Comparison of ENCODE assay signal across 1 cellular context in the genomic region with DNA sequence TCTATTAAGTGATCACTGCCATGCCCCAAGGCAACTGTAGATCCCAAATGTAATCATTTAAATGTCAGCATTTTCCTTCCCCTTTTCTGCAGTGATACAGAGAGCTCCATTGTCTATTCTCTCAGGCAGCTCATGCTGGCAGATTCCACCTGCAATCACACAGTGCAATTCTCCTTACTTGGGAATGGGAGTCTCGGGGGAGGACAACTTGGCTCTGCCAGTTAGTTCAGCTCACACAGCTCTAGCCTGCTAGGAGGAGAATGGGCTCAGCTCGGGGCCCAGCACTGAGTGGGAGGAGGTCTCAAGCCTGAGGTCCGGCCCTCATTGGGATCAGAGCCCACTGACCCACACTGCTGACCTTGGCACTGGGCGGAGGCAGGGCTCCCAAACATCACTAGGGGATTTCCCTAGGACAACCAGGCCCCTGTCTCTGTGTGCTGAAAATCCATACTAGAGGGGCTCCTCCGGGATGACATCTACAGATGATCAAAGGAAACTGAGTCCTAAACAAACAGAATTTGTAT.
TF ChIP-seq lines count a peak whose summit lies in the region.

No MANE protein-coding gene starts in this region.

TF ChIP-seq in HepG2, 621 proteins besides CTCF, POLR2A, EP300 and RAD21 (continued from another document and continues in another):
- TF ChIP-seq PCBP2 (optimal IDR thresholded peaks at IDR 0.05; ENCODE audit: low read depth, low read length, poor library complexity, severe bottlenecking) (no peak), ZNF615 (CRISPR knock-in tag; IDR thresholded peaks at IDR 0.05; ENCODE audit: borderline replicate concordance) (no peak), JUNB (CRISPR knock-in tag; IDR thresholded peaks at IDR 0.05; ENCODE audit: borderline replicate concordance) (0 out of 2 replicates have a peak, but pooled peaks have one; percentile 49), SAP130 (CRISPR knock-in tag; IDR thresholded peaks at IDR 0.05; ENCODE audit: low read depth) (no peak), NR2F2 (IDR thresholded peaks at IDR 0.05; ENCODE audit: borderline replicate concordance, low read depth) (no peak), ZBTB3 (CRISPR knock-in tag; IDR thresholded peaks at IDR 0.05; ENCODE audit: borderline replicate concordance, low read depth) (no peak), STAG1 (CRISPR knock-in tag; IDR thresholded peaks at IDR 0.05) (no peak), ZSCAN30 (CRISPR knock-in tag; IDR thresholded peaks at IDR 0.05) (no peak), ZBTB21 (CRISPR knock-in tag; IDR thresholded peaks at IDR 0.05) (no peak), ASH2L (IDR thresholded peaks at IDR 0.05; ENCODE audit: insufficient read length, low read depth, low read length) (no peak), ZNF747 (CRISPR knock-in tag; IDR thresholded peaks at IDR 0.05; ENCODE audit: borderline replicate concordance) (no peak), ETV5 (CRISPR knock-in tag; IDR thresholded peaks at IDR 0.05; ENCODE audit: borderline replicate concordance) (no peak), GATAD1 (CRISPR knock-in tag; IDR thresholded peaks at IDR 0.05) (no peak), SNRNP70 (IDR thresholded peaks at IDR 0.05; ENCODE audit: low read depth, low read length) (no peak), TBX2 (CRISPR knock-in tag; IDR thresholded peaks at IDR 0.05; ENCODE audit: borderline replicate concordance) (peak; percentile 54; the same call in 1 of the 2 replicates), ATRX (CRISPR knock-in tag; IDR thresholded peaks at IDR 0.05; ENCODE audit: borderline replicate concordance) (no peak), SUZ12 (IDR thresholded peaks at IDR 0.05; ENCODE audit: low read depth, low read length) (no peak), ZNF20 (CRISPR knock-in tag; IDR thresholded peaks at IDR 0.05) (no peak), MATR3 (CRISPR knock-in tag; IDR thresholded peaks at IDR 0.05) (no peak), NFKBIZ (CRISPR knock-in tag; IDR thresholded peaks at IDR 0.05) (no peak; the same call in 1 of the 2 replicates), MTA3 (CRISPR knock-in tag; IDR thresholded peaks at IDR 0.05) (no peak), PRPF4 (IDR thresholded peaks at IDR 0.05; ENCODE audit: low read depth, low read length, poor library complexity, severe bottlenecking) (no peak), ISL2 (CRISPR knock-in tag; IDR thresholded peaks at IDR 0.05) (no peak), ZNF75D (CRISPR knock-in tag; IDR thresholded peaks at IDR 0.05; ENCODE audit: borderline replicate concordance) (no peak), SMC3 (IDR thresholded peaks at IDR 0.05; ENCODE audit: low read length) (no peak), ZNF891 (CRISPR knock-in tag; IDR thresholded peaks at IDR 0.05) (no peak), TEAD3 (CRISPR knock-in tag; optimal IDR thresholded peaks at IDR 0.05; ENCODE audit: borderline replicate concordance) (no peak), SIN3B (IDR thresholded peaks at IDR 0.05; ENCODE audit: low read length) (no peak), ZNF484 (CRISPR knock-in tag; IDR thresholded peaks at IDR 0.05; ENCODE audit: borderline replicate concordance, low read depth) (no peak), MBD4 (IDR thresholded peaks at IDR 0.05; ENCODE audit: borderline replicate concordance, low read length) (no peak), ZNF12 (CRISPR knock-in tag; IDR thresholded peaks at IDR 0.05) (no peak), JARID2 (CRISPR knock-in tag; IDR thresholded peaks at IDR 0.05; ENCODE audit: insufficient replicate concordance) (no peak), FOXA1 (IDR thresholded peaks at IDR 0.05) (no peak), FOXA1 (CRISPR knock-in tag; IDR thresholded peaks at IDR 0.05) (no peak), ZSCAN21 (CRISPR knock-in tag; IDR thresholded peaks at IDR 0.05; ENCODE audit: borderline replicate concordance) (no peak), ZNF616 (CRISPR knock-in tag; IDR thresholded peaks at IDR 0.05; ENCODE audit: low read depth) (no peak), XBP1 (CRISPR knock-in tag; IDR thresholded peaks at IDR 0.05) (no peak), HNRNPH1 (optimal IDR thresholded peaks at IDR 0.05; ENCODE audit: low read depth, low read length) (no peak), ZNF687 (CRISPR knock-in tag; IDR thresholded peaks at IDR 0.05) (peak; percentile 37; the same call in 1 of the 2 replicates)
- TF ChIP-seq, protein P1, sequence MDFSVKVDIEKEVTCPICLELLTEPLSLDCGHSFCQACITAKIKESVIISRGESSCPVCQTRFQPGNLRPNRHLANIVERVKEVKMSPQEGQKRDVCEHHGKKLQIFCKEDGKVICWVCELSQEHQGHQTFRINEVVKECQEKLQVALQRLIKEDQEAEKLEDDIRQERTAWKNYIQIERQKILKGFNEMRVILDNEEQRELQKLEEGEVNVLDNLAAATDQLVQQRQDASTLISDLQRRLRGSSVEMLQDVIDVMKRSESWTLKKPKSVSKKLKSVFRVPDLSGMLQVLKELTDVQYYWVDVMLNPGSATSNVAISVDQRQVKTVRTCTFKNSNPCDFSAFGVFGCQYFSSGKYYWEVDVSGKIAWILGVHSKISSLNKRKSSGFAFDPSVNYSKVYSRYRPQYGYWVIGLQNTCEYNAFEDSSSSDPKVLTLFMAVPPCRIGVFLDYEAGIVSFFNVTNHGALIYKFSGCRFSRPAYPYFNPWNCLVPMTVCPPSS (IDR thresholded peaks at IDR 0.05): no peak
- TF ChIP-seq, protein P2, sequence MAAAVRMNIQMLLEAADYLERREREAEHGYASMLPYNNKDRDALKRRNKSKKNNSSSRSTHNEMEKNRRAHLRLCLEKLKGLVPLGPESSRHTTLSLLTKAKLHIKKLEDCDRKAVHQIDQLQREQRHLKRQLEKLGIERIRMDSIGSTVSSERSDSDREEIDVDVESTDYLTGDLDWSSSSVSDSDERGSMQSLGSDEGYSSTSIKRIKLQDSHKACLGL (CRISPR knock-in tag; IDR thresholded peaks at IDR 0.05): no peak
- TF ChIP-seq, protein P3, sequence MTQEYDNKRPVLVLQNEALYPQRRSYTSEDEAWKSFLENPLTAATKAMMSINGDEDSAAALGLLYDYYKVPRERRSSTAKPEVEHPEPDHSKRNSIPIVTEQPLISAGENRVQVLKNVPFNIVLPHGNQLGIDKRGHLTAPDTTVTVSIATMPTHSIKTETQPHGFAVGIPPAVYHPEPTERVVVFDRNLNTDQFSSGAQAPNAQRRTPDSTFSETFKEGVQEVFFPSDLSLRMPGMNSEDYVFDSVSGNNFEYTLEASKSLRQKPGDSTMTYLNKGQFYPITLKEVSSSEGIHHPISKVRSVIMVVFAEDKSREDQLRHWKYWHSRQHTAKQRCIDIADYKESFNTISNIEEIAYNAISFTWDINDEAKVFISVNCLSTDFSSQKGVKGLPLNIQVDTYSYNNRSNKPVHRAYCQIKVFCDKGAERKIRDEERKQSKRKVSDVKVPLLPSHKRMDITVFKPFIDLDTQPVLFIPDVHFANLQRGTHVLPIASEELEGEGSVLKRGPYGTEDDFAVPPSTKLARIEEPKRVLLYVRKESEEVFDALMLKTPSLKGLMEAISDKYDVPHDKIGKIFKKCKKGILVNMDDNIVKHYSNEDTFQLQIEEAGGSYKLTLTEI (CRISPR knock-in tag; conservative IDR thresholded peaks at IDR 0.05): no peak
- TF ChIP-seq, protein P4, sequence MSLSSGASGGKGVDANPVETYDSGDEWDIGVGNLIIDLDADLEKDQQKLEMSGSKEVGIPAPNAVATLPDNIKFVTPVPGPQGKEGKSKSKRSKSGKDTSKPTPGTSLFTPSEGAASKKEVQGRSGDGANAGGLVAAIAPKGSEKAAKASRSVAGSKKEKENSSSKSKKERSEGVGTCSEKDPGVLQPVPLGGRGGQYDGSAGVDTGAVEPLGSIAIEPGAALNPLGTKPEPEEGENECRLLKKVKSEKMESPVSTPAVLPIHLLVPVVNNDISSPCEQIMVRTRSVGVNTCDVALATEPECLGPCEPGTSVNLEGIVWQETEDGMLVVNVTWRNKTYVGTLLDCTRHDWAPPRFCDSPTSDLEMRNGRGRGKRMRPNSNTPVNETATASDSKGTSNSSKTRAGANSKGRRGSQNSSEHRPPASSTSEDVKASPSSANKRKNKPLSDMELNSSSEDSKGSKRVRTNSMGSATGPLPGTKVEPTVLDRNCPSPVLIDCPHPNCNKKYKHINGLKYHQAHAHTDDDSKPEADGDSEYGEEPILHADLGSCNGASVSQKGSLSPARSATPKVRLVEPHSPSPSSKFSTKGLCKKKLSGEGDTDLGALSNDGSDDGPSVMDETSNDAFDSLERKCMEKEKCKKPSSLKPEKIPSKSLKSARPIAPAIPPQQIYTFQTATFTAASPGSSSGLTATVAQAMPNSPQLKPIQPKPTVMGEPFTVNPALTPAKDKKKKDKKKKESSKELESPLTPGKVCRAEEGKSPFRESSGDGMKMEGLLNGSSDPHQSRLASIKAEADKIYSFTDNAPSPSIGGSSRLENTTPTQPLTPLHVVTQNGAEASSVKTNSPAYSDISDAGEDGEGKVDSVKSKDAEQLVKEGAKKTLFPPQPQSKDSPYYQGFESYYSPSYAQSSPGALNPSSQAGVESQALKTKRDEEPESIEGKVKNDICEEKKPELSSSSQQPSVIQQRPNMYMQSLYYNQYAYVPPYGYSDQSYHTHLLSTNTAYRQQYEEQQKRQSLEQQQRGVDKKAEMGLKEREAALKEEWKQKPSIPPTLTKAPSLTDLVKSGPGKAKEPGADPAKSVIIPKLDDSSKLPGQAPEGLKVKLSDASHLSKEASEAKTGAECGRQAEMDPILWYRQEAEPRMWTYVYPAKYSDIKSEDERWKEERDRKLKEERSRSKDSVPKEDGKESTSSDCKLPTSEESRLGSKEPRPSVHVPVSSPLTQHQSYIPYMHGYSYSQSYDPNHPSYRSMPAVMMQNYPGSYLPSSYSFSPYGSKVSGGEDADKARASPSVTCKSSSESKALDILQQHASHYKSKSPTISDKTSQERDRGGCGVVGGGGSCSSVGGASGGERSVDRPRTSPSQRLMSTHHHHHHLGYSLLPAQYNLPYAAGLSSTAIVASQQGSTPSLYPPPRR (CRISPR knock-in tag; IDR thresholded peaks at IDR 0.05; ENCODE audit: borderline replicate concordance): 0 out of 2 replicates have a peak, but pooled peaks have one; percentile 22
- TF ChIP-seq, protein P5, sequence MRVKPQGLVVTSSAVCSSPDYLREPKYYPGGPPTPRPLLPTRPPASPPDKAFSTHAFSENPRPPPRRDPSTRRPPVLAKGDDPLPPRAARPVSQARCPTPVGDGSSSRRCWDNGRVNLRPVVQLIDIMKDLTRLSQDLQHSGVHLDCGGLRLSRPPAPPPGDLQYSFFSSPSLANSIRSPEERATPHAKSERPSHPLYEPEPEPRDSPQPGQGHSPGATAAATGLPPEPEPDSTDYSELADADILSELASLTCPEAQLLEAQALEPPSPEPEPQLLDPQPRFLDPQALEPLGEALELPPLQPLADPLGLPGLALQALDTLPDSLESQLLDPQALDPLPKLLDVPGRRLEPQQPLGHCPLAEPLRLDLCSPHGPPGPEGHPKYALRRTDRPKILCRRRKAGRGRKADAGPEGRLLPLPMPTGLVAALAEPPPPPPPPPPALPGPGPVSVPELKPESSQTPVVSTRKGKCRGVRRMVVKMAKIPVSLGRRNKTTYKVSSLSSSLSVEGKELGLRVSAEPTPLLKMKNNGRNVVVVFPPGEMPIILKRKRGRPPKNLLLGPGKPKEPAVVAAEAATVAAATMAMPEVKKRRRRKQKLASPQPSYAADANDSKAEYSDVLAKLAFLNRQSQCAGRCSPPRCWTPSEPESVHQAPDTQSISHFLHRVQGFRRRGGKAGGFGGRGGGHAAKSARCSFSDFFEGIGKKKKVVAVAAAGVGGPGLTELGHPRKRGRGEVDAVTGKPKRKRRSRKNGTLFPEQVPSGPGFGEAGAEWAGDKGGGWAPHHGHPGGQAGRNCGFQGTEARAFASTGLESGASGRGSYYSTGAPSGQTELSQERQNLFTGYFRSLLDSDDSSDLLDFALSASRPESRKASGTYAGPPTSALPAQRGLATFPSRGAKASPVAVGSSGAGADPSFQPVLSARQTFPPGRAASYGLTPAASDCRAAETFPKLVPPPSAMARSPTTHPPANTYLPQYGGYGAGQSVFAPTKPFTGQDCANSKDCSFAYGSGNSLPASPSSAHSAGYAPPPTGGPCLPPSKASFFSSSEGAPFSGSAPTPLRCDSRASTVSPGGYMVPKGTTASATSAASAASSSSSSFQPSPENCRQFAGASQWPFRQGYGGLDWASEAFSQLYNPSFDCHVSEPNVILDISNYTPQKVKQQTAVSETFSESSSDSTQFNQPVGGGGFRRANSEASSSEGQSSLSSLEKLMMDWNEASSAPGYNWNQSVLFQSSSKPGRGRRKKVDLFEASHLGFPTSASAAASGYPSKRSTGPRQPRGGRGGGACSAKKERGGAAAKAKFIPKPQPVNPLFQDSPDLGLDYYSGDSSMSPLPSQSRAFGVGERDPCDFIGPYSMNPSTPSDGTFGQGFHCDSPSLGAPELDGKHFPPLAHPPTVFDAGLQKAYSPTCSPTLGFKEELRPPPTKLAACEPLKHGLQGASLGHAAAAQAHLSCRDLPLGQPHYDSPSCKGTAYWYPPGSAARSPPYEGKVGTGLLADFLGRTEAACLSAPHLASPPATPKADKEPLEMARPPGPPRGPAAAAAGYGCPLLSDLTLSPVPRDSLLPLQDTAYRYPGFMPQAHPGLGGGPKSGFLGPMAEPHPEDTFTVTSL (CRISPR knock-in tag; IDR thresholded peaks at IDR 0.05; ENCODE audit: borderline replicate concordance): no peak
